ENCODE assay signal across 7 cellular contexts in the genomic region with DNA sequence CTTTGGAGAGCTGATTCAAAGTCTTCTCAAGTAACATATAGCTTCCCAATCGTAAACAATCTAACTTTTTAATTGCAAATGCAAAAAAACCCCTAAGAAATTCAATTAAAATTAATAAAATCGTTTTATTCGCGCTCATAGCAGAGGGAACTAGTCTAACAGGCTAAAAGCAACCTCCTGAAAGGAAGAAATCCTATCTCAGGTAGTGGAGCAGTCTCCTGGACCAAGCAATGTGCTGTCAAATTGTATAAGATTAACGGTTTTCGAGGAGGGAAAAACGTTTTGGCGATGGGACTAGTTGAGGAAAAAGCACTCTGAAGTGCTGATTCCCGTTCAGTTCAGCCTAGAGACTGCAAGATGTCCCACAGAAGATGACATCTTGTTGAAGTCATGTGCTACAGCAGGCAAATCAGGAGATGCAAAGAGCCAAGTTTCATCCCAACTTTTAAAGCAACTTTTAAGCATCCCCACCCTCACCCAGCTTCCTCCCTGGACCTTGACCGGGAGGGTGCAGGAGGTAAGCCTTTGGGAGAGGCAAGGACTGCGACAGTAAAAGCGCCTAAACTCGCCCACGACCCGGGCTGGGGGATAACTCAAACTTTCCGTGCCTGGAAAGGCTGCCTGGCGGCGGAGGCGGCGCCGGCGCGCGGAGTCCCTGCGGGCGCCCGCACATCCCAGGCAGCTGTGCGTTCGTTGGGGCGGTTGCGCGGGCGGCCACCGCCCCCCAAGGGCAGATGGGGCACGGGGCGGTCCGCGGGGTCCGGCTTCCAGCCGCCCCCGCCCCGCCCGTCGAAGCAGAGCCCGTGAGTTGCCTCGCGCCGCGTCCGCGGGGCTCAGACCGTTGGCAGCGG. TPM values are rescaled to one million over a fixed set of nuclear protein-coding genes. Genes with fewer than 3 reads are reported as not detected.
A peak's percentile ranks its signal among the peaks of the same experiment; 100 is the strongest.
DNase-seq lines count a peak whose midpoint lies in the region; ATAC-seq and TF ChIP-seq lines count a peak whose summit lies in the region.

No MANE protein-coding gene starts in this region.

- peak overlapping the region; percentile 79 for H3K27ac ChIP-seq in SJSA1

- H3K4me3 ChIP-seq in SJSA1 (peak overlapping the region; percentile 90), astrocyte of the spinal cord (ENCODE audit: low read depth, low read length) (peak overlapping the region; percentile 51)

- no peaks in the 10 kb centered on the region for H3K27me3 ChIP-seq in SJSA1 (replicated peaks)

- peaks cover 17% of the 10 kb centered on the region for H3K4me1 ChIP-seq in SJSA1 (replicated peaks)

- in situ Hi-C loops in astrocyte of the spinal cord (cut with HindIII; ENCODE audit: low sequenced_read_pairs), result no loop called here

- no peak for DNase-seq in SJSA1 (ENCODE audit: low read depth in 1 of 2, low spot score in 2 of 2)
- no peak for DNase-seq in astrocyte of the spinal cord (ENCODE audit: low read depth, low spot score)
- DNase-seq in iris pigment epithelial cell (ENCODE audit: low read depth), result peak; percentile 40
- DNase-seq in stimulated activated CD4-positive, alpha-beta T cell treated with anti-CD3 and anti-CD28 coated beads, Interleukin-2, amount 100 ng/mL, for 24 hours, result peak; percentile 49 to 54
- DNase-seq in NCI-H2029 (lab: John Stamatoyannopoulos, UW), result no peak

- H3K36me3 ChIP-seq in SJSA1, result peaks cover 9% of the 10 kb centered on the region; the same call in 1 of the 2 replicates

- TF ChIP-seq CTCF in astrocyte of the spinal cord (IDR thresholded peaks at IDR 0.05; ENCODE audit: low read depth, low read length), result no peak

- no peaks in the 10 kb centered on the region for H3K9me3 ChIP-seq in SJSA1 (replicated peaks)

- ATAC-seq in GM18867 (IDR thresholded peaks at IDR 0.05; ENCODE audit: unreplicated experiment), result peak; percentile 32
- peak; percentile 33 for ATAC-seq in HG02852 (IDR thresholded peaks at IDR 0.05; ENCODE audit: unreplicated experiment)

RNA-seq across cellular contexts. Expression of a gene that starts 0.8 kb away (rescaled TPM):
- total RNA-seq in SJSA1 (2014; rRNA removed; shearing (Covaris generic)), result 22.1 and 27.5 TPM in 2 replicates

RNA-seq across cellular contexts. Expression of a gene that starts 50.3 kb away (rescaled TPM):
- not detected in 2 replicates for total RNA-seq in SJSA1 (2014; rRNA removed; shearing (Covaris generic))

Comparison
In these comparisons a context has a peak if more than half of its experiments do, and no peak if none do; other contexts are left out.
1. DNase-seq: peak in iris pigment epithelial cell (single experiment) and stimulated activated CD4-positive, alpha-beta T cell treated with anti-CD3 and anti-CD28 coated beads, Interleukin-2, amount 100 ng/mL, for 24 hours (2 of 2); none in SJSA1 (0 of 2), astrocyte of the spinal cord (single experiment) and NCI-H2029 (single experiment).